8 cellular contexts compared by ENCODE assay signal in the genomic region with DNA sequence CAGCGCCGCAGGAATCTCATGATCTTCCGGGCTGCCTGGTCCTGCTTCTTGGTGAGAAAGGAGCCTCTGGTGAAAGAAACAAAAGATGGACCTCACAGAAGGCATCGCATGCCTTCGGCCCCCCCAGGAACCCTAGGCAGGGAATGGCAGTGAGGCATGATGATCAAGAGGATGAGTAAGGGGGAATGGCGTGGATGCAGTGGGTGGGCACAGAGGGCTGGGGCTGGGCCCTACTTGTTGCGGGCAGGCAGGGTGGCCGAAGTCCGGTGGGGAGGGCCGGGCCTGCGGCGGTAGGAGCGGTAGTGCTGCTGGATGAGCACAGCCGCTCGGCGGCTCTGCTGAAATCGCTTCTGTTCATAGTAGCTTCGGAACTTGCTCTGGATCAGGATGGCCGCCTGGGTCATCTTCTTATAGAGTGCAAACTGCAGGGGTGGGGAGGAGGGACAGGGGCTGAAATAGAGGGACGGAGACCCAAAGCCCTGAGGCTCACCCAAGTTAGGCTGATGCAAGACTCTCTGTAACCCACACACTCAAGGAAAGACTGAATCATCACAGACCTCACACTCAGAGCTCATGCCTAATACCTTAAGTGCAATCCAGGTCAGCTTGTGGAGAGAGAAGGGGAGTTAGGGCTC. TPM values are rescaled to one million over a fixed set of nuclear protein-coding genes. Genes with fewer than 3 reads are reported as not detected.
A peak's percentile ranks its signal among the peaks of the same experiment; 100 is the strongest.
DNase-seq lines count a peak whose midpoint lies in the region; ATAC-seq and TF ChIP-seq lines count a peak whose summit lies in the region.

No MANE protein-coding gene starts in this region.

- WGBS in smooth muscle cell (ENCODE audit: low lambda C conversion rate): 6% methylated on average over 15 of the region's 20 CpGs

- H3K4me1 Mint-ChIP-seq in natural killer cell: peaks cover 4 to 13% of the 10 kb centered on the region in 2 donors
- peaks cover 17 to 25% of the 10 kb centered on the region in 2 donors for H3K4me1 Mint-ChIP-seq in natural killer cell treated with Interleukin-12 subunit alpha and Interleukin-12 subunit beta and Interleukin-15 and Interleukin-18, amount 100 ng/mL, for 72 hours (ENCODE audit: low read depth in 2 of 2)

- H3K27ac Mint-ChIP-seq in natural killer cell: no peak overlapping the region
- no peak overlapping the region for H3K27ac Mint-ChIP-seq in natural killer cell treated with Interleukin-12 subunit alpha and Interleukin-12 subunit beta and Interleukin-15 and Interleukin-18, amount 100 ng/mL, for 72 hours

- H3K9ac ChIP-seq in smooth muscle cell (ENCODE audit: low read depth): peak overlapping the region; percentile 86

- H3K27me3 ChIP-seq in smooth muscle cell (ENCODE audit: low read depth): no peaks in the 10 kb centered on the region

- peak overlapping the region; percentile 42 for H3K4me3 Mint-ChIP-seq in natural killer cell
- H3K4me3 Mint-ChIP-seq in natural killer cell treated with Interleukin-12 subunit alpha and Interleukin-12 subunit beta and Interleukin-15 and Interleukin-18, amount 100 ng/mL, for 72 hours: no peak overlapping the region

- TF ChIP-seq CTCF in natural killer cell (IDR thresholded peaks at IDR 0.05): no peak
- no peak for TF ChIP-seq CTCF in WI38 (IDR thresholded peaks at IDR 0.05; ENCODE audit: low read depth, low read length)
- TF ChIP-seq CTCF in smooth muscle cell (IDR thresholded peaks at IDR 0.05; ENCODE audit: borderline replicate concordance, insufficient read depth, poor library complexity, severe bottlenecking): no peak

- DNase-seq in natural killer cell (no peak), fibroblast of the conjunctiva (ENCODE audit: low read depth) (peak; percentile 98), smooth muscle cell (lab: John Stamatoyannopoulos, UW; ENCODE audit: unreplicated experiment) (peak; percentile 50)
- no peak for DNase-seq in natural killer cell treated with Interleukin-12 subunit alpha and Interleukin-12 subunit beta and Interleukin-15 and Interleukin-18, amount 100 ng/mL, for 72 hours (ENCODE audit: low spot score)

- peak overlapping the region; percentile 95 for H3K27ac ChIP-seq in smooth muscle cell (ENCODE audit: low read depth)

- peak overlapping the region; percentile 85 for H3K4me2 ChIP-seq in smooth muscle cell

- H3K4me1 ChIP-seq in smooth muscle cell (ENCODE audit: low read depth): peaks cover 9% of the 10 kb centered on the region

- H3K36me3 ChIP-seq in smooth muscle cell (ENCODE audit: low read depth): no peaks in the 10 kb centered on the region

- intact Hi-C loops in natural killer cell (cut with micrococcal nuclease): no loop called here

- peaks cover 42% of the 10 kb centered on the region for H3K79me2 ChIP-seq in smooth muscle cell (ENCODE audit: low read depth)

- no peak overlapping the region for H2AFZ ChIP-seq in smooth muscle cell (ENCODE audit: low read depth)

- peaks cover 11% of the 10 kb centered on the region for H3F3A ChIP-seq in smooth muscle cell (ENCODE audit: low read depth)

- no peaks in the 10 kb centered on the region for H3K27me3 Mint-ChIP-seq in natural killer cell (ENCODE audit: low read depth in 2 of 2)
- H3K27me3 Mint-ChIP-seq in natural killer cell treated with Interleukin-12 subunit alpha and Interleukin-12 subunit beta and Interleukin-15 and Interleukin-18, amount 100 ng/mL, for 72 hours: no peaks in the 10 kb centered on the region

- peaks cover 46% of the 10 kb centered on the region for H4K20me1 ChIP-seq in smooth muscle cell (ENCODE audit: low read depth)

- no peaks in the 10 kb centered on the region for H3K9me3 ChIP-seq in smooth muscle cell (replicated peaks; ENCODE audit: low read depth)

- no peaks in the 10 kb centered on the region for H3K36me3 Mint-ChIP-seq in natural killer cell
- H3K36me3 Mint-ChIP-seq in natural killer cell treated with Interleukin-12 subunit alpha and Interleukin-12 subunit beta and Interleukin-15 and Interleukin-18, amount 100 ng/mL, for 72 hours: no peaks in the 10 kb centered on the region

- ATAC-seq in natural killer cell (no peak), HG03095 (IDR thresholded peaks at IDR 0.05; ENCODE audit: unreplicated experiment) (no peak), GM18858 (IDR thresholded peaks at IDR 0.05; ENCODE audit: unreplicated experiment) (no peak), HG02884 (IDR thresholded peaks at IDR 0.05; ENCODE audit: unreplicated experiment) (no peak)
- ATAC-seq in natural killer cell treated with Interleukin-12 subunit alpha and Interleukin-12 subunit beta and Interleukin-15 and Interleukin-18, amount 100 ng/mL, for 72 hours: no peak

- H3K9me3 Mint-ChIP-seq in natural killer cell: no peaks in the 10 kb centered on the region
- no peaks in the 10 kb centered on the region for H3K9me3 Mint-ChIP-seq in natural killer cell treated with Interleukin-12 subunit alpha and Interleukin-12 subunit beta and Interleukin-15 and Interleukin-18, amount 100 ng/mL, for 72 hours

- H3K4me3 ChIP-seq in WI38 (ENCODE audit: low read depth, low read length) (peak overlapping the region; percentile 78), smooth muscle cell (peak overlapping the region; percentile 60)

RNA-seq across cellular contexts. Expression of a gene that starts 1.4 kb away (rescaled TPM):
- 10 to 100 TPM; 45.7 to 60.2 (median 59.6) TPM for total RNA-seq in natural killer cell
- 10 to 100 TPM; 51.4 to 71.9 TPM for total RNA-seq in natural killer cell treated with Interleukin-12 subunit alpha and Interleukin-12 subunit beta and Interleukin-15 and Interleukin-18, amount 100 ng/mL, for 72 hours
- total RNA-seq in smooth muscle cell: 59.8 and 70.7 TPM in 2 replicates
- polyA plus RNA-seq in smooth muscle cell: 187 and 192 TPM in 2 replicates

RNA-seq across cellular contexts. Expression of a gene that starts 18.1 kb away (rescaled TPM):
- total RNA-seq in natural killer cell (10 to 100 TPM; 26.1 to 28.4 (median 26.6) TPM), smooth muscle cell (2.4 and 5.9 TPM in 2 replicates)
- total RNA-seq in natural killer cell treated with Interleukin-12 subunit alpha and Interleukin-12 subunit beta and Interleukin-15 and Interleukin-18, amount 100 ng/mL, for 72 hours: 10 to 100 TPM in 1 of 2 donors, 1 to 10 TPM in 1; 8.7 to 26.1 TPM
- polyA plus RNA-seq in smooth muscle cell: 13.1 and 14.5 TPM in 2 replicates

RNA-seq across cellular contexts. Expression of a gene that starts 18.4 kb away (rescaled TPM):
- total RNA-seq in natural killer cell (10 to 100 TPM; 56.2 to 69.5 (median 69.4) TPM), smooth muscle cell (5.1 and 11.8 TPM in 2 replicates)
- total RNA-seq in natural killer cell treated with Interleukin-12 subunit alpha and Interleukin-12 subunit beta and Interleukin-15 and Interleukin-18, amount 100 ng/mL, for 72 hours: 10 to 100 TPM; 51.0 to 87.9 TPM
- 26.2 and 33.0 TPM in 2 replicates for polyA plus RNA-seq in smooth muscle cell

RNA-seq across cellular contexts. Expression of a gene that starts 20.7 kb away (rescaled TPM):
- total RNA-seq in natural killer cell (1,000 to 10,000 TPM; 1,278 to 1,379 (median 1,308) TPM), smooth muscle cell (681 and 838 TPM in 2 replicates)
- total RNA-seq in natural killer cell treated with Interleukin-12 subunit alpha and Interleukin-12 subunit beta and Interleukin-15 and Interleukin-18, amount 100 ng/mL, for 72 hours: 1,000 to 10,000 TPM; 1,741 to 1,743 TPM
- 1,482 and 1,485 TPM in 2 replicates for polyA plus RNA-seq in smooth muscle cell

RNA-seq across cellular contexts. Expression of a gene that starts 28.3 kb away (rescaled TPM):
- under 1 TPM in 2 of 3 donors, not detected in 1; 0.39 to 0.54 TPM for total RNA-seq in natural killer cell
- total RNA-seq in natural killer cell treated with Interleukin-12 subunit alpha and Interleukin-12 subunit beta and Interleukin-15 and Interleukin-18, amount 100 ng/mL, for 72 hours: under 1 TPM; 0.31 to 0.56 TPM
- total RNA-seq in smooth muscle cell: 0.36 TPM in 1 of 2 replicates, not detected in the other
- 1.4 TPM in 2 replicates for polyA plus RNA-seq in smooth muscle cell

Comparison
In these comparisons a context has a peak if more than half of its experiments do, and no peak if none do; other contexts are left out.
1. DNase-seq: peak in fibroblast of the conjunctiva (single experiment) and smooth muscle cell (single experiment); none in natural killer cell (single experiment) and natural killer cell treated with Interleukin-12 subunit alpha and Interleukin-12 subunit beta and Interleukin-15 and Interleukin-18, amount 100 ng/mL, for 72 hours (single experiment).